ENCODE assay signal across 8 cellular contexts in genomic region chr12:93847517-93848452, GRCh38.
DNase-seq lines count a peak whose midpoint lies in the region; ATAC-seq and TF ChIP-seq lines count a peak whose summit lies in the region.

No MANE protein-coding gene starts in this region.

- H3K9me3 ChIP-seq in mucosa of descending colon = no peaks in the 10 kb centered on the region

- intact Hi-C loops in mucosa of descending colon (cut with DNase I, micrococcal nuclease) = no loop called here

- H3K36me3 ChIP-seq in GM06990 (ENCODE audit: control insufficient read depth, insufficient read depth, low read length) (no peaks in the 10 kb centered on the region), mucosa of descending colon (ENCODE audit: low read depth) (no peaks in the 10 kb centered on the region)

- ATAC-seq in GM21360 (IDR thresholded peaks at IDR 0.05; ENCODE audit: unreplicated experiment) (peak; percentile 84), HG03442 (IDR thresholded peaks at IDR 0.05; ENCODE audit: unreplicated experiment) (peak; percentile 83), left lobe of liver (no peak), SK-N-SH treated with all-trans-retinoic acid at 6 μM for 48 hours (no peak), mucosa of descending colon (no peak)

- H3K27me3 ChIP-seq in GM06990 (replicated peaks; ENCODE audit: control insufficient read depth, insufficient read depth, low read length) = no peaks in the 10 kb centered on the region

- peaks cover 11% of the 10 kb centered on the region for H3K4me1 ChIP-seq in mucosa of descending colon (ENCODE audit: low read depth)

- H3K4me3 ChIP-seq in GM06990 (replicated peaks; ENCODE audit: low read depth, low read length) = no peak overlapping the region
- H3K4me3 ChIP-seq in mucosa of descending colon = no peak overlapping the region

- WGBS in adipose tissue, 3 donors = 83 to 97% (median 89%) methylated on average over 7 of the region's 7 CpGs

- peak overlapping the region; percentile 6 for H3K27ac ChIP-seq in adipose tissue (ENCODE audit: low read depth, low read length)

- TF ChIP-seq CTCF in GM06990 (IDR thresholded peaks at IDR 0.05; ENCODE audit: insufficient read depth, low read length, poor library complexity, severe bottlenecking) = no peak
- TF ChIP-seq CTCF in mucosa of descending colon (IDR thresholded peaks at IDR 0.05) = no peak

- DNase-seq in GM06990 (ENCODE audit: extremely low read depth, insufficient read length) = peak; percentile 83
- no peak for DNase-seq in left lobe of liver (ENCODE audit: low spot score)
- DNase-seq in NCI-H226 = no peak
- DNase-seq in mucosa of descending colon = no peak

TF ChIP-seq in SK-N-SH treated with all-trans-retinoic acid at 6 μM for 48 hours, 23 proteins besides CTCF, POLR2A, EP300 and RAD21:
- TF ChIP-seq, protein P1, sequence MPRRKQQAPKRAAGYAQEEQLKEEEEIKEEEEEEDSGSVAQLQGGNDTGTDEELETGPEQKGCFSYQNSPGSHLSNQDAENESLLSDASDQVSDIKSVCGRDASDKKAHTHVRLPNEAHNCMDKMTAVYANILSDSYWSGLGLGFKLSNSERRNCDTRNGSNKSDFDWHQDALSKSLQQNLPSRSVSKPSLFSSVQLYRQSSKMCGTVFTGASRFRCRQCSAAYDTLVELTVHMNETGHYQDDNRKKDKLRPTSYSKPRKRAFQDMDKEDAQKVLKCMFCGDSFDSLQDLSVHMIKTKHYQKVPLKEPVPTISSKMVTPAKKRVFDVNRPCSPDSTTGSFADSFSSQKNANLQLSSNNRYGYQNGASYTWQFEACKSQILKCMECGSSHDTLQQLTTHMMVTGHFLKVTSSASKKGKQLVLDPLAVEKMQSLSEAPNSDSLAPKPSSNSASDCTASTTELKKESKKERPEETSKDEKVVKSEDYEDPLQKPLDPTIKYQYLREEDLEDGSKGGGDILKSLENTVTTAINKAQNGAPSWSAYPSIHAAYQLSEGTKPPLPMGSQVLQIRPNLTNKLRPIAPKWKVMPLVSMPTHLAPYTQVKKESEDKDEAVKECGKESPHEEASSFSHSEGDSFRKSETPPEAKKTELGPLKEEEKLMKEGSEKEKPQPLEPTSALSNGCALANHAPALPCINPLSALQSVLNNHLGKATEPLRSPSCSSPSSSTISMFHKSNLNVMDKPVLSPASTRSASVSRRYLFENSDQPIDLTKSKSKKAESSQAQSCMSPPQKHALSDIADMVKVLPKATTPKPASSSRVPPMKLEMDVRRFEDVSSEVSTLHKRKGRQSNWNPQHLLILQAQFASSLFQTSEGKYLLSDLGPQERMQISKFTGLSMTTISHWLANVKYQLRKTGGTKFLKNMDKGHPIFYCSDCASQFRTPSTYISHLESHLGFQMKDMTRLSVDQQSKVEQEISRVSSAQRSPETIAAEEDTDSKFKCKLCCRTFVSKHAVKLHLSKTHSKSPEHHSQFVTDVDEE (CRISPR knock-in tag; IDR thresholded peaks at IDR 0.05) = no peak
- TF ChIP-seq PATZ1 (CRISPR knock-in tag; IDR thresholded peaks at IDR 0.05; ENCODE audit: borderline replicate concordance) = no peak
- no peak for TF ChIP-seq ESRRG (CRISPR knock-in tag; IDR thresholded peaks at IDR 0.05)
- no peak for TF ChIP-seq TCF4 (CRISPR knock-in tag; IDR thresholded peaks at IDR 0.05; ENCODE audit: borderline replicate concordance)
- no peak for TF ChIP-seq ZNF70 (CRISPR knock-in tag; IDR thresholded peaks at IDR 0.05)
- no peak for TF ChIP-seq ZNF8 (CRISPR knock-in tag; IDR thresholded peaks at IDR 0.05)
- TF ChIP-seq ZFP30 (CRISPR knock-in tag; IDR thresholded peaks at IDR 0.05) = no peak
- TF ChIP-seq BACH2 (CRISPR knock-in tag; IDR thresholded peaks at IDR 0.05; ENCODE audit: borderline replicate concordance) = no peak
- TF ChIP-seq RARB (CRISPR knock-in tag; IDR thresholded peaks at IDR 0.05) = no peak
- no peak for TF ChIP-seq OSR1 (CRISPR knock-in tag; IDR thresholded peaks at IDR 0.05)
- no peak for TF ChIP-seq ISL1 (CRISPR knock-in tag; IDR thresholded peaks at IDR 0.05)
- TF ChIP-seq ZFP3 (CRISPR knock-in tag; IDR thresholded peaks at IDR 0.05) = no peak
- TF ChIP-seq PPARA (CRISPR knock-in tag; IDR thresholded peaks at IDR 0.05; ENCODE audit: borderline replicate concordance) = no peak
TF ChIP-seq in SK-N-SH treated with all-trans-retinoic acid at 6 μM for 48 hours: peak in this region for 0.

Comparison
In these comparisons a context has a peak if more than half of its experiments do, and no peak if none do; other contexts are left out.
1. ATAC-seq: peak in GM21360 (single experiment) and HG03442 (single experiment); none in left lobe of liver (single experiment), SK-N-SH treated with all-trans-retinoic acid at 6 μM for 48 hours (single experiment) and mucosa of descending colon (single experiment).